ENCODE assay signal across 8 cellular contexts in genomic region chr3:9397331-9397910, GRCh38. TPM values are rescaled to one million over a fixed set of nuclear protein-coding genes. Genes with fewer than 3 reads are reported as not detected.
DNase-seq lines count a peak whose midpoint lies in the region; ATAC-seq and TF ChIP-seq lines count a peak whose summit lies in the region.

Gene SETD5 (plus strand): TSS chr3:9397615. CDS start chr3:9428939, 31,324 bp downstream.

- peaks cover 0 to 6% (median 0%) of the 10 kb centered on the region in 3 donors for H3K36me3 Mint-ChIP-seq in immature natural killer cell

- peak within 1 kb of the TSS; percentile 62 to 91 (median 73) for H3K4me3 ChIP-seq in spleen

- peak within 1 kb of the TSS; percentile 94 to 99 (median 97) for H3K4me3 Mint-ChIP-seq in immature natural killer cell

- H3K4me1 Mint-ChIP-seq in immature natural killer cell, result peaks cover 68 to 81% of the 10 kb centered on the region in 2 donors

- 0 to 1% (median 0%) methylated on average over 8 to 64 of the region's 64 CpGs for WGBS in spleen, 5 donors

- intact Hi-C loops in spleen (cut with DNase I; ENCODE audit: low total_unique reads), result no loop called here

- no peaks in the 10 kb centered on the region for H3K27me3 ChIP-seq in spleen (replicated peaks in 1 of 7)

- ATAC-seq in HG03175 (IDR thresholded peaks at IDR 0.05; ENCODE audit: unreplicated experiment), result peak; percentile 54

- peak within 1 kb of the TSS; percentile 99 for H3K27ac ChIP-seq in caudate nucleus (ENCODE audit: low read depth, low read length)
- peak within 1 kb of the TSS; percentile 96 to 99 (median 99) for H3K27ac ChIP-seq in spleen

- in situ Hi-C loops in GM18951 (cut with MboI; ENCODE audit: low sequenced_read_pairs, unreplicated experiment), result no loop called here

- H3K9me3 Mint-ChIP-seq in immature natural killer cell, result no peaks in the 10 kb centered on the region

- H3K27me3 Mint-ChIP-seq in immature natural killer cell (ENCODE audit: low read depth in 3 of 3), result peaks cover 24 to 30% (median 28%) of the 10 kb centered on the region in 3 donors

- peaks cover 64 to 81% (median 77%) of the 10 kb centered on the region in 6 donors for H3K4me1 ChIP-seq in spleen

- peak in 1 of 11 experiments; percentile 20 for TF ChIP-seq CTCF in spleen (IDR thresholded peaks at IDR 0.05 in 8 of 11, conservative IDR thresholded peaks at IDR 0.05 in 3 of 11)

- H3K9me3 ChIP-seq in spleen, result no peaks in the 10 kb centered on the region

- TF ChIP-seq POLR2A in GM18951 (IDR thresholded peaks at IDR 0.05; ENCODE audit: extremely low read depth, insufficient read depth, insufficient read length) (peak; percentile 90), spleen (IDR thresholded peaks at IDR 0.05) (peak; percentile 43 to 96 (median 93))

- DNase-seq in AG08396 (ENCODE audit: low spot score), result peak; percentile 95
- DNase-seq in NCI-H345 (lab: John Stamatoyannopoulos, UW), result peak; percentile 93
- DNase-seq in activated CD4-positive, CD25-positive, alpha-beta regulatory T cell (lab: John Stamatoyannopoulos, UW), result peak; percentile 99
- DNase-seq in caudate nucleus (lab: John Stamatoyannopoulos, UW), result peak; percentile 60 to 99 (median 96)
- DNase-seq in immature natural killer cell, result peak; percentile 99
- peak; percentile 99 for DNase-seq in spleen

- peaks cover 0 to 30% (median 13%) of the 10 kb centered on the region in 6 donors for H3K36me3 ChIP-seq in spleen

- peak within 1 kb of the TSS; percentile 94 to 100 (median 99) for H3K27ac Mint-ChIP-seq in immature natural killer cell

RNA-seq across cellular contexts. Expression of gene SETD5, which starts in this region (rescaled TPM):
- 10 to 100 TPM; 13.7 to 50.2 (median 19.2) TPM for polyA plus RNA-seq in immature natural killer cell
- 100 to 1,000 TPM in 6 of 7 donors, 10 to 100 TPM in 1; 86.2 to 159 (median 126) TPM for total RNA-seq in spleen
- 10 to 100 TPM in 2 of 3 donors, 1 to 10 TPM in 1; 9.7 to 21.9 (median 12.1) TPM for polyA plus RNA-seq in spleen

Comparison
In these comparisons a context has a peak if more than half of its experiments do, and no peak if none do; other contexts are left out.
1. Peak in every context shown above with its lines: DNase-seq, ATAC-seq, H3K4me3 ChIP-seq and H3K27ac ChIP-seq.